ENCODE assay signal across 25 cellular contexts in the genomic region with DNA sequence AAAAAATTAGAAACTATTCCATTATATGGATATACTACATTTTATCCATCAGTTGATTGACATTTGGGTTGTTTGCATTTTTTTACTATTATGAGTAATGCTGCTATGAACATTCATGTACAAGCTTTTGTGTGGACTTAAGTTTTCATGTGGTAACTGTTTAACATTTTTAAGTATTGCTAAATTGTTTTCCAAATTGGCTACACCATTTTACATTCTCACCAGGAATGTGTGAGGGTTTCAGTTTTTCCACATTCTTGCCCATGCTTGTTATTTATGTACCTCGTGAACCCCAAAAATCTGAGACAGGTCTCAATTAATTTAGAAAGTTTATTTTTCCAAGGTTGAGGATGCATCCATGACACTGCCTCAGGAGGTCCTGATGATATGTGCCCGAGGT.
"Had no signal": no experiment of that assay in that cellular context is flagged by ENCODE, and none has a peak within 500 bp of the region (broad histone marks: within the 10 kb centered on the region; RNA-seq: fewer than 3 reads in every experiment).

No MANE protein-coding gene starts in this region.

- H3K9ac ChIP-seq: neural progenitor cell had no signal

- ATAC-seq: heart right ventricle; left lung; naive thymus-derived CD4-positive, alpha-beta T cell; sciatic nerve; stimulated activated effector memory CD8-positive, alpha-beta T cell treated with anti-CD3 and anti-CD28 coated beads, Interleukin-12 subunit alpha, Interleukin-12 subunit beta, amount 100 ng/mL, for 72 hours had no signal

- H2AFZ ChIP-seq: neural progenitor cell had no signal

- H3K9me3 ChIP-seq: colonic mucosa, esophagus muscularis mucosa, heart right ventricle, left lung, prostate gland, right atrium auricular region, stomach, thyroid gland, vagina had no signal

- H3K27me3 ChIP-seq: colonic mucosa, esophagus muscularis mucosa, heart right ventricle, left lung, neural progenitor cell, right atrium auricular region, stomach, thyroid gland, vagina had no signal

- H3K27ac ChIP-seq: colonic mucosa, esophagus muscularis mucosa, heart right ventricle, left lung, neural progenitor cell, prostate gland, right atrium auricular region, stomach, thyroid gland, vagina had no signal

- H3K36me3 ChIP-seq: colonic mucosa, esophagus muscularis mucosa, left lung, neural progenitor cell, prostate gland, right atrium auricular region, stomach, thyroid gland, vagina had no signal

- H3K4me3 ChIP-seq: colonic mucosa, esophagus muscularis mucosa, heart right ventricle, left lung, neural progenitor cell, prostate gland, right atrium auricular region, stomach, thyroid gland, vagina had no signal

- H3K4me1 ChIP-seq: prostate gland had no signal

- DNase-seq: colonic mucosa; effector CD8-positive, alpha-beta T cell; endodermal cell; foreskin melanocyte; glutamatergic neuron; heart right ventricle; hippocampal formation; immature natural killer cell; left lung; mammary epithelial cell; mesendoderm; midbrain; naive thymus-derived CD4-positive, alpha-beta T cell; stimulated activated CD4-positive, alpha-beta T cell treated with anti-CD3 and anti-CD28 coated beads, Interleukin-2, amount 100 ng/mL, for 24 hours; stimulated activated CD4-positive, alpha-beta T cell treated with anti-CD3 and anti-CD28 coated beads, Interleukin-4, amount 100 ng/mL, for 24 hours; stimulated activated naive CD4-positive, alpha-beta T cell treated with Interleukin-2 at 50 U/mL for 16 hours; stomach; thyroid gland had no signal

- H3K4me2 ChIP-seq: neural progenitor cell had no signal
